In genomic region chr19:33849551-33850147, GRCh38 we compare ENCODE assay signal across 24 cellular contexts. TPM values are rescaled to one million over a fixed set of nuclear protein-coding genes. Genes with fewer than 3 reads are reported as not detected.
"Had no signal": no experiment of that assay in that cellular context is flagged by ENCODE, and none has a peak within 500 bp of the region (broad histone marks: within the 10 kb centered on the region; RNA-seq: fewer than 3 reads in every experiment).

No MANE protein-coding gene starts in this region.

- DNase-seq: dermis blood vessel endothelial cell; effector memory CD8-positive, alpha-beta T cell; erythroblast; esophagus squamous epithelium; foreskin melanocyte; glutamatergic neuron; heart right ventricle; hippocampal formation; left cardiac atrium; left lung; mammary epithelial cell; mesendoderm; naive thymus-derived CD8-positive, alpha-beta T cell; nephron progenitor cell; occipital lobe; pancreas; stimulated activated CD4-positive, alpha-beta T cell treated with anti-CD3 and anti-CD28 coated beads, Interleukin-2, amount 100 ng/mL, for 24 hours; stimulated activated CD4-positive, alpha-beta T cell treated with anti-CD3 and anti-CD28 coated beads, Interleukin-4, amount 100 ng/mL, for 24 hours; stimulated activated naive CD8-positive, alpha-beta T cell treated with anti-CD3 and anti-CD28 coated beads, Interleukin-15, Interleukin-2, amounts not matched to agents 100 U/mL and 50 U/mL, for 24 hours; substantia nigra; testis had no signal

- H3K4me2 ChIP-seq: smooth muscle cell had no signal

- H3K4me3 ChIP-seq: coronary artery, esophagus squamous epithelium, heart right ventricle, left lung, pancreas, smooth muscle cell, testis, tibial artery had no signal

- H3K27ac ChIP-seq: coronary artery, esophagus squamous epithelium, heart right ventricle, left lung, pancreas, testis, tibial artery had no signal

- H3K9me3 ChIP-seq: pancreas, testis had no signal

- H3K27me3 ChIP-seq: heart right ventricle, pancreas, testis had no signal

- H3K36me3 ChIP-seq: esophagus squamous epithelium, heart right ventricle, left lung, pancreas, tibial artery had no signal

- H3K4me1 ChIP-seq: esophagus squamous epithelium, heart right ventricle, left lung, pancreas, testis, tibial artery had no signal

RNA-seq across cellular contexts. Expression of gene KCTD15, which starts 53.0 kb away (rescaled TPM):
- polyA plus RNA-seq: naive thymus-derived CD8-positive, alpha-beta T cell had no signal
